1 cellular context compared by ENCODE assay signal in the genomic region with DNA sequence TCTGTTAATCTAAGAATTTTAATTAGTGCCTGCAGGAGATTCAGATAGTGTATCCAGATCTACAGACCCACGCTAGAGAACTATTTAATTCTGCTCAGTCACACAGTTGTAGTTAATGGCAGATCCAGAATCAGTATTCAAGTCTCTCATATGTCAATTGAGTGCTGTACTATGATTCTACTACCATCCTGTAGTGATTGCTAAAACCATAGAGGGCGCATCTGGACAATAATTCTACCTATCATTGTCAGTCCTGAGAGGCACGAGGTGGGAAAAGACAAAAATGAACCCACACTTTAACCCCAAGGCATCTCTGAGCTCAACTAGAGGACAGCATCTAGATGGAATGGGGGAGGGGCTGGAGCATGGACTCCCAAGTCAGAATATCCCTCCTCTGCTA.
TF ChIP-seq lines count a peak whose summit lies in the region.

No MANE protein-coding gene starts in this region.

TF ChIP-seq in HCT116, 20 proteins besides CTCF, POLR2A, EP300 and RAD21 (continued from another document):
- TF ChIP-seq ELF1 (IDR thresholded peaks at IDR 0.05; ENCODE audit: borderline replicate concordance, low read depth): no peak
- TF ChIP-seq, protein P1, sequence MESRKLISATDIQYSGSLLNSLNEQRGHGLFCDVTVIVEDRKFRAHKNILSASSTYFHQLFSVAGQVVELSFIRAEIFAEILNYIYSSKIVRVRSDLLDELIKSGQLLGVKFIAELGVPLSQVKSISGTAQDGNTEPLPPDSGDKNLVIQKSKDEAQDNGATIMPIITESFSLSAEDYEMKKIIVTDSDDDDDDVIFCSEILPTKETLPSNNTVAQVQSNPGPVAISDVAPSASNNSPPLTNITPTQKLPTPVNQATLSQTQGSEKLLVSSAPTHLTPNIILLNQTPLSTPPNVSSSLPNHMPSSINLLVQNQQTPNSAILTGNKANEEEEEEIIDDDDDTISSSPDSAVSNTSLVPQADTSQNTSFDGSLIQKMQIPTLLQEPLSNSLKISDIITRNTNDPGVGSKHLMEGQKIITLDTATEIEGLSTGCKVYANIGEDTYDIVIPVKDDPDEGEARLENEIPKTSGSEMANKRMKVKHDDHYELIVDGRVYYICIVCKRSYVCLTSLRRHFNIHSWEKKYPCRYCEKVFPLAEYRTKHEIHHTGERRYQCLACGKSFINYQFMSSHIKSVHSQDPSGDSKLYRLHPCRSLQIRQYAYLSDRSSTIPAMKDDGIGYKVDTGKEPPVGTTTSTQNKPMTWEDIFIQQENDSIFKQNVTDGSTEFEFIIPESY (IDR thresholded peaks at IDR 0.05; ENCODE audit: extremely low read depth, insufficient replicate concordance, low read length): no peak
